1 cellular context compared by ENCODE assay signal in the genomic region with DNA sequence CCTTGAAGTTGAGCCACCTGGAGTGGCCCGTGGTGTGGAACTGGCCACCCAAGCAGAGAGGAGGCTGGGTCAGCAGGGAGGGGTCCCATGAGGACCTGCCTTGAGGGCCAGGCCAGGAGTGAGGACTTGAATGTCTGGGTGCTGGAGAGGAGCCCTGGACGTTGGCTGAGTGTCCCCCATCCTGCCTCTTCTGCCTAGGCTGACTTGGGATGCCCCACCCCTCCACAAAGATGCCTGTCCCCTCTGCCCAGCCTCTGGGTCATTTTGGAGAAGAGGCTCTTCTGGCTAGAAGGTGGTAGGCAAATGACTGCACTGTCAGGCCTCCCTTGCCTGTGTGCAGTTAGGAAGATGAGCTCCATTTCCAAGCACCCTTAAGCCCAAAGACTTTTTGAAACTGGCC.
TF ChIP-seq lines count a peak whose summit lies in the region.

No MANE protein-coding gene starts in this region.

TF ChIP-seq in HepG2, 621 proteins besides CTCF, POLR2A, EP300 and RAD21:
- TF ChIP-seq, protein P1, sequence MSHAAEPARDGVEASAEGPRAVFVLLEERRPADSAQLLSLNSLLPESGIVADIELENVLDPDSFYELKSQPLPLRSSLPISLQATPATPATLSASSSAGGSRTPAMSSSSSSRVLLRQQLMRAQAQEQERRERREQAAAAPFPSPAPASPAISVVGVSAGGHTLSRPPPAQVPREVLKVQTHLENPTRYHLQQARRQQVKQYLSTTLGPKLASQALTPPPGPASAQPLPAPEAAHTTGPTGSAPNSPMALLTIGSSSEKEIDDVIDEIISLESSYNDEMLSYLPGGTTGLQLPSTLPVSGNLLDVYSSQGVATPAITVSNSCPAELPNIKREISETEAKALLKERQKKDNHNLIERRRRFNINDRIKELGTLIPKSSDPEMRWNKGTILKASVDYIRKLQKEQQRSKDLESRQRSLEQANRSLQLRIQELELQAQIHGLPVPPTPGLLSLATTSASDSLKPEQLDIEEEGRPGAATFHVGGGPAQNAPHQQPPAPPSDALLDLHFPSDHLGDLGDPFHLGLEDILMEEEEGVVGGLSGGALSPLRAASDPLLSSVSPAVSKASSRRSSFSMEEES (CRISPR knock-in tag; IDR thresholded peaks at IDR 0.05) = no peak
- TF ChIP-seq GATAD1 (CRISPR knock-in tag; IDR thresholded peaks at IDR 0.05) (no peak), ZNF883 (CRISPR knock-in tag; IDR thresholded peaks at IDR 0.05; ENCODE audit: not compliant biosample characterization) (no peak)
TF ChIP-seq in HepG2: peak in this region for 0.
